6 cellular contexts compared by ENCODE assay signal in genomic region chr11:117046627-117047026, GRCh38. TPM values are rescaled to one million over a fixed set of nuclear protein-coding genes. Genes with fewer than 3 reads are reported as not detected.
DNase-seq lines count a peak whose midpoint lies in the region; ATAC-seq, FAIRE-seq and TF ChIP-seq lines count a peak whose summit lies in the region.
"Not testable (repeated sequence)": the region's sequence is repeated elsewhere in the genome, so short reads cannot be mapped to it uniquely, and the experiment has no call there.

No MANE protein-coding gene starts in this region.

- H3K9me3 Mint-ChIP-seq in WTC11, memory B cell: not testable (repeated sequence)

- ATAC-seq in WTC11; K562; memory B cell (ENCODE audit: low read depth): not testable (repeated sequence)

- 80% methylated on average over 5 of the region's 5 CpGs for WGBS in K562 (ENCODE audit: insufficient coverage, low coverage, missing lambda C conversion rate)

- CTCF ChIA-PET in WTC11 (lab: Charles Lee); K562 (lab: Yijun Ruan, JAX; ENCODE audit: low intra/inter-chr PET ratio): not testable (repeated sequence)

- not testable (repeated sequence) for FAIRE-seq in K562 (lab: Jason Lieb, UNC)

- H3K9me3 ChIP-seq in K562 (replicated peaks; ENCODE audit: control insufficient read depth, insufficient read depth, low read depth, low read length): not testable (repeated sequence)

- H3K27ac Mint-ChIP-seq in WTC11: not testable (repeated sequence)
- peak overlapping the region; percentile 41 for H3K27ac Mint-ChIP-seq in memory B cell

- not testable (repeated sequence) for DNase-seq in WTC11 (ENCODE audit: low spot score); K562 (ENCODE audit: extremely low read depth in 1 of 4, low spot score in 3 of 4); memory B cell (ENCODE audit: low spot score in 2 of 2)

- TF ChIP-seq CTCF in WTC11 (IDR thresholded peaks at IDR 0.05); K562 (IDR thresholded peaks at IDR 0.05 in 2 of 3, conservative IDR thresholded peaks at IDR 0.05 in 1 of 3; ENCODE audit: insufficient read depth in 2 of 3, low read depth in 1 of 3, low read length in 3 of 3): not testable (repeated sequence)

- H3K4me3 ChIP-seq in K562: not testable (repeated sequence)

- H3K4me1 ChIP-seq in K562 (replicated peaks in 1 of 2; ENCODE audit: control insufficient read depth in 2 of 2, insufficient read depth in 2 of 2, low read length in 2 of 2): not testable (repeated sequence)

- not testable (repeated sequence) for TF ChIP-seq RAD21 in K562 (CRISPR knock-in tag; conservative IDR thresholded peaks at IDR 0.05 in 1 of 2, IDR thresholded peaks at IDR 0.05 in 1 of 2)

- not testable (repeated sequence) for H3K9me1 ChIP-seq in K562 (ENCODE audit: control insufficient read depth, insufficient read depth, low read length)

- TF ChIP-seq POLR2A in K562 (conservative IDR thresholded peaks at IDR 0.05): not testable (repeated sequence)

- peaks cover 27% of the 10 kb centered on the region for H3K79me2 ChIP-seq in K562 (ENCODE audit: control insufficient read depth, insufficient read depth, low read length)

- POLR2A ChIA-PET in WTC11 (lab: Charles Lee); K562 (lab: Yijun Ruan, JAX): not testable (repeated sequence)

- not testable (repeated sequence) for H3K4me3 Mint-ChIP-seq in WTC11, memory B cell

- not testable (repeated sequence) for H3K4me2 ChIP-seq in K562 (ENCODE audit: insufficient read depth, low read length)

- H4K20me1 ChIP-seq in K562 (replicated peaks; ENCODE audit: control insufficient read depth, insufficient read depth, low read length): not testable (repeated sequence)

- not testable (repeated sequence) for BruUV-seq in K562 (replicated peaks; lab: Mats Ljungman, UMichigan)

- in situ Hi-C loops in K562 (cut with MboI): not testable (repeated sequence)

- not testable (repeated sequence) for H3K27ac ChIP-seq in K562 (ENCODE audit: extremely low read depth, low read depth, low read length)
- H3K27ac ChIP-seq in cingulate gyrus (ENCODE audit: low read depth, low read length) (peak overlapping the region; percentile 81), layer of hippocampus (ENCODE audit: low read depth, low read length) (peak overlapping the region; percentile 78), temporal lobe (ENCODE audit: low read depth, low read length) (peak overlapping the region; percentile 85)

- H3K27me3 Mint-ChIP-seq in WTC11 (ENCODE audit: low read depth); memory B cell: not testable (repeated sequence)

- not testable (repeated sequence) for H3K36me3 ChIP-seq in K562 (ENCODE audit: control insufficient read depth, insufficient read depth, low read length)

- TF ChIP-seq EP300 in K562 (IDR thresholded peaks at IDR 0.05; ENCODE audit: low read length): not testable (repeated sequence)

- not testable (repeated sequence) for H3K36me3 Mint-ChIP-seq in WTC11, memory B cell

- peaks cover 20% of the 10 kb centered on the region for H3K4me1 Mint-ChIP-seq in WTC11
- H3K4me1 Mint-ChIP-seq in memory B cell: peaks cover 40% of the 10 kb centered on the region

- H3K27me3 ChIP-seq in K562 (ENCODE audit: control insufficient read depth in 2 of 2, insufficient read depth in 2 of 2, low read length in 2 of 2); layer of hippocampus (ENCODE audit: control insufficient read depth, insufficient read depth, low read length): not testable (repeated sequence)

- H3K9ac ChIP-seq in K562 (ENCODE audit: insufficient read depth in 1 of 2, low read depth in 2 of 2, low read length in 2 of 2): not testable (repeated sequence)

- intact Hi-C loops in K562 (cut with micrococcal nuclease): not testable (repeated sequence)

- not testable (repeated sequence) for H2AFZ ChIP-seq in K562 (ENCODE audit: low read depth, low read length)

TF ChIP-seq in WTC11, 78 proteins besides CTCF, POLR2A, EP300 and RAD21:
- peak; percentile 67; the same call in 1 of the 2 replicates for TF ChIP-seq ZNF121 (CRISPR knock-in tag; IDR thresholded peaks at IDR 0.05)

TF ChIP-seq in K562, 482 proteins besides CTCF, POLR2A, EP300 and RAD21:
- TF ChIP-seq ZNF121 (CRISPR knock-in tag; conservative IDR thresholded peaks at IDR 0.05): peak; percentile 26; the same call in 1 of the 2 replicates

RNA-seq across cellular contexts. Expression of gene SIK3, which starts 51.6 kb away (rescaled TPM):
- total RNA-seq in WTC11 (2021): 26.4 to 34.4 TPM (median 29.6 TPM) in 3 replicates
- total RNA-seq in K562 (2011; cell fraction: chromatin; rRNA removed; ENCODE audit: low replicate concordance): 63.2 and 103 TPM in 2 replicates
- total RNA-seq in K562 (2011; cell fraction: nucleolus; rRNA removed): 30.0 and 38.4 TPM in 2 replicates
- 51.0 and 57.2 TPM in 2 replicates for total RNA-seq in K562 (2011; cell fraction: nucleoplasm; rRNA removed)
- 8.4 and 9.5 TPM in 2 replicates for total RNA-seq in K562 (2014; rRNA removed)
- 10.7 and 10.8 TPM in 2 replicates for total RNA-seq in K562 (2014; rRNA removed; fragmentation: Illumina TruSeq; extraction: Trizol)
- 7.6 and 8.5 TPM in 2 replicates for total RNA-seq in K562 (2015; rRNA removed; fragmentation: Illumina TruSeq; extraction: Trizol)
- total RNA-seq in K562 (2021): 16.7 and 21.6 TPM in 2 replicates
- 6.1 and 7.3 TPM in 2 replicates for polyA plus RNA-seq in K562 (2011; rRNA removed)
- polyA plus RNA-seq in K562 (2011; cell fraction: cytosol; rRNA removed): 4.2 and 4.4 TPM in 2 replicates
- 21.4 and 34.9 TPM in 2 replicates for polyA plus RNA-seq in K562 (2011; cell fraction: nucleus; rRNA removed)
- 9.5 and 10.3 TPM in 2 replicates for polyA plus RNA-seq in K562 (2012)
- polyA plus RNA-seq in K562 (2014; fragmentation: Illumina TruSeq; extraction: Trizol): 12.2 and 14.0 TPM in 2 replicates
- 1 to 10 TPM; 1.6 to 1.8 TPM for polyA plus RNA-seq in K562 (2014; fragmentation: Nextera tagmentation; extraction: Ambion mirVana)
- polyA plus RNA-seq in K562 (2014; rRNA removed): 8.0 and 8.9 TPM in 2 replicates
- polyA minus RNA-seq in K562 (2011; rRNA and poly(A)+ RNA removed): 14.2 and 16.0 TPM in 2 replicates
- polyA minus RNA-seq in K562 (2011; cell fraction: cytosol; rRNA and poly(A)+ RNA removed): 6.6 and 9.6 TPM in 2 replicates
- 22.2 and 28.9 TPM in 2 replicates for polyA minus RNA-seq in K562 (2011; cell fraction: nucleus; rRNA and poly(A)+ RNA removed)
- 21.6 TPM for total RNA-seq in temporal lobe
